Comparison of ENCODE assay signal across 2 cellular contexts in the genomic region with DNA sequence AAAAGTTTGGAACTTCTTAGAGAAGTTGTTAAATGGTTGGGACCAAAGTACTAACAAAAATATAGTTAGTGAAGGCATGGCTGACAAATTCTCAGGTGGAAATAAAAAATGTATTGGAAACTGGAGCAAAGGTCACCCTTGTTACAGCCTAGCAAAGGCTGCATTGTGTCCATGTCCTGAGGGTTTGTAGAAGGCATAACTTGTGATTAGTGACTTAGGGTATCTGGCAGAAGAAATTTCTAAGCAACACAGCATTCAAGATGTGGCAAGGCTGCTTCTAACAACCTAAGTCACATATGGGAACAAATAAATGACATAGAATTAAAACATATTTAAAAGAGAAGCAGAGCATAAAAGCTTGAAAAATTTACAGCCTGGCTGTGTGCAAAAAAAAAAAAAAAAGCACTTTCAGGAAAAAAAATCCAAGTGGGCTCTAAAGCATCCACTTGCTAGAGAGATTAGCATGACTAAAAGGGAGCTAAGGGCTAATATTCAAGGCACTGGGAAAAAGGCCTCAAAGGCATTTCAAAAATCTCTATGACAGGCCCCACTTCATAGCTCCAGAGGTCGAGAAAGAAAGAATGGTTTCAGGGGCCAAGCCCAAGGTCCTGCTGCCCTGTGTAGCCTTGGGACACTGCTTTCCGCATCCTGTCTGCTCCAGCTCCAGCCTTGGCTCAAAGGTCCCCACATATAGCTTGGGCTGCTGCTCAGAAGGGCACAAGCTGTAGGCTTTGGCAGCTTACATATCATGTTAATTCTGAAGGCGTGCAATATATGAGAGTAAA.
TF ChIP-seq lines count a peak whose summit lies in the region.

No MANE protein-coding gene starts in this region.

TF ChIP-seq in GM23338, 12 proteins besides CTCF, POLR2A, EP300 and RAD21 (continued from another document):
- TF ChIP-seq, protein P1, sequence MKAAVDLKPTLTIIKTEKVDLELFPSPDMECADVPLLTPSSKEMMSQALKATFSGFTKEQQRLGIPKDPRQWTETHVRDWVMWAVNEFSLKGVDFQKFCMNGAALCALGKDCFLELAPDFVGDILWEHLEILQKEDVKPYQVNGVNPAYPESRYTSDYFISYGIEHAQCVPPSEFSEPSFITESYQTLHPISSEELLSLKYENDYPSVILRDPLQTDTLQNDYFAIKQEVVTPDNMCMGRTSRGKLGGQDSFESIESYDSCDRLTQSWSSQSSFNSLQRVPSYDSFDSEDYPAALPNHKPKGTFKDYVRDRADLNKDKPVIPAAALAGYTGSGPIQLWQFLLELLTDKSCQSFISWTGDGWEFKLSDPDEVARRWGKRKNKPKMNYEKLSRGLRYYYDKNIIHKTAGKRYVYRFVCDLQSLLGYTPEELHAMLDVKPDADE (IDR thresholded peaks at IDR 0.05), result no peak
- no peak for TF ChIP-seq EZH2phosphoT487 (IDR thresholded peaks at IDR 0.05; ENCODE audit: unreplicated experiment)
- no peak for TF ChIP-seq ZNF331 (CRISPR knock-in tag; IDR thresholded peaks at IDR 0.05; ENCODE audit: low read depth)
- TF ChIP-seq, protein P2, sequence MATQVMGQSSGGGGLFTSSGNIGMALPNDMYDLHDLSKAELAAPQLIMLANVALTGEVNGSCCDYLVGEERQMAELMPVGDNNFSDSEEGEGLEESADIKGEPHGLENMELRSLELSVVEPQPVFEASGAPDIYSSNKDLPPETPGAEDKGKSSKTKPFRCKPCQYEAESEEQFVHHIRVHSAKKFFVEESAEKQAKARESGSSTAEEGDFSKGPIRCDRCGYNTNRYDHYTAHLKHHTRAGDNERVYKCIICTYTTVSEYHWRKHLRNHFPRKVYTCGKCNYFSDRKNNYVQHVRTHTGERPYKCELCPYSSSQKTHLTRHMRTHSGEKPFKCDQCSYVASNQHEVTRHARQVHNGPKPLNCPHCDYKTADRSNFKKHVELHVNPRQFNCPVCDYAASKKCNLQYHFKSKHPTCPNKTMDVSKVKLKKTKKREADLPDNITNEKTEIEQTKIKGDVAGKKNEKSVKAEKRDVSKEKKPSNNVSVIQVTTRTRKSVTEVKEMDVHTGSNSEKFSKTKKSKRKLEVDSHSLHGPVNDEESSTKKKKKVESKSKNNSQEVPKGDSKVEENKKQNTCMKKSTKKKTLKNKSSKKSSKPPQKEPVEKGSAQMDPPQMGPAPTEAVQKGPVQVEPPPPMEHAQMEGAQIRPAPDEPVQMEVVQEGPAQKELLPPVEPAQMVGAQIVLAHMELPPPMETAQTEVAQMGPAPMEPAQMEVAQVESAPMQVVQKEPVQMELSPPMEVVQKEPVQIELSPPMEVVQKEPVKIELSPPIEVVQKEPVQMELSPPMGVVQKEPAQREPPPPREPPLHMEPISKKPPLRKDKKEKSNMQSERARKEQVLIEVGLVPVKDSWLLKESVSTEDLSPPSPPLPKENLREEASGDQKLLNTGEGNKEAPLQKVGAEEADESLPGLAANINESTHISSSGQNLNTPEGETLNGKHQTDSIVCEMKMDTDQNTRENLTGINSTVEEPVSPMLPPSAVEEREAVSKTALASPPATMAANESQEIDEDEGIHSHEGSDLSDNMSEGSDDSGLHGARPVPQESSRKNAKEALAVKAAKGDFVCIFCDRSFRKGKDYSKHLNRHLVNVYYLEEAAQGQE (IDR thresholded peaks at IDR 0.05; ENCODE audit: unreplicated experiment), result no peak
- TF ChIP-seq POLR2AphosphoS5 (IDR thresholded peaks at IDR 0.05; ENCODE audit: low read depth), result no peak
TF ChIP-seq in GM23338: peak in this region for 0.

TF ChIP-seq in WTC11, 78 proteins besides CTCF, POLR2A, EP300 and RAD21:
- TF ChIP-seq, protein P3, sequence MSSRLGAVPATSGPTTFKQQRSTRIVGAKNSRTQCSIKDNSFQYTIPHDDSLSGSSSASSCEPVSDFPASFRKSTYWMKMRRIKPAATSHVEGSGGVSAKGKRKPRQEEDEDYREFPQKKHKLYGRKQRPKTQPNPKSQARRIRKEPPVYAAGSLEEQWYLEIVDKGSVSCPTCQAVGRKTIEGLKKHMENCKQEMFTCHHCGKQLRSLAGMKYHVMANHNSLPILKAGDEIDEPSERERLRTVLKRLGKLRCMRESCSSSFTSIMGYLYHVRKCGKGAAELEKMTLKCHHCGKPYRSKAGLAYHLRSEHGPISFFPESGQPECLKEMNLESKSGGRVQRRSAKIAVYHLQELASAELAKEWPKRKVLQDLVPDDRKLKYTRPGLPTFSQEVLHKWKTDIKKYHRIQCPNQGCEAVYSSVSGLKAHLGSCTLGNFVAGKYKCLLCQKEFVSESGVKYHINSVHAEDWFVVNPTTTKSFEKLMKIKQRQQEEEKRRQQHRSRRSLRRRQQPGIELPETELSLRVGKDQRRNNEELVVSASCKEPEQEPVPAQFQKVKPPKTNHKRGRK (CRISPR knock-in tag; IDR thresholded peaks at IDR 0.05; ENCODE audit: borderline replicate concordance), result no peak
- TF ChIP-seq, protein P4, sequence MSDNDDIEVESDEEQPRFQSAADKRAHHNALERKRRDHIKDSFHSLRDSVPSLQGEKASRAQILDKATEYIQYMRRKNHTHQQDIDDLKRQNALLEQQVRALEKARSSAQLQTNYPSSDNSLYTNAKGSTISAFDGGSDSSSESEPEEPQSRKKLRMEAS (CRISPR knock-in tag; IDR thresholded peaks at IDR 0.05), result no peak
- TF ChIP-seq, protein P5, sequence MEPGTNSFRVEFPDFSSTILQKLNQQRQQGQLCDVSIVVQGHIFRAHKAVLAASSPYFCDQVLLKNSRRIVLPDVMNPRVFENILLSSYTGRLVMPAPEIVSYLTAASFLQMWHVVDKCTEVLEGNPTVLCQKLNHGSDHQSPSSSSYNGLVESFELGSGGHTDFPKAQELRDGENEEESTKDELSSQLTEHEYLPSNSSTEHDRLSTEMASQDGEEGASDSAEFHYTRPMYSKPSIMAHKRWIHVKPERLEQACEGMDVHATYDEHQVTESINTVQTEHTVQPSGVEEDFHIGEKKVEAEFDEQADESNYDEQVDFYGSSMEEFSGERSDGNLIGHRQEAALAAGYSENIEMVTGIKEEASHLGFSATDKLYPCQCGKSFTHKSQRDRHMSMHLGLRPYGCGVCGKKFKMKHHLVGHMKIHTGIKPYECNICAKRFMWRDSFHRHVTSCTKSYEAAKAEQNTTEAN (CRISPR knock-in tag; IDR thresholded peaks at IDR 0.05), result no peak
- TF ChIP-seq ATF1 (CRISPR knock-in tag; IDR thresholded peaks at IDR 0.05), result no peak
- TF ChIP-seq, protein P6, sequence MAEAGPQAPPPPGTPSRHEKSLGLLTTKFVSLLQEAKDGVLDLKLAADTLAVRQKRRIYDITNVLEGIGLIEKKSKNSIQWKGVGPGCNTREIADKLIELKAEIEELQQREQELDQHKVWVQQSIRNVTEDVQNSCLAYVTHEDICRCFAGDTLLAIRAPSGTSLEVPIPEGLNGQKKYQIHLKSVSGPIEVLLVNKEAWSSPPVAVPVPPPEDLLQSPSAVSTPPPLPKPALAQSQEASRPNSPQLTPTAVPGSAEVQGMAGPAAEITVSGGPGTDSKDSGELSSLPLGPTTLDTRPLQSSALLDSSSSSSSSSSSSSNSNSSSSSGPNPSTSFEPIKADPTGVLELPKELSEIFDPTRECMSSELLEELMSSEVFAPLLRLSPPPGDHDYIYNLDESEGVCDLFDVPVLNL (CRISPR knock-in tag; IDR thresholded peaks at IDR 0.05; ENCODE audit: borderline replicate concordance, low read depth), result no peak
- TF ChIP-seq RELA (CRISPR knock-in tag; IDR thresholded peaks at IDR 0.05; ENCODE audit: borderline replicate concordance), result no peak
- TF ChIP-seq SMAD3 (CRISPR knock-in tag; IDR thresholded peaks at IDR 0.05; ENCODE audit: borderline replicate concordance), result no peak
